ENCODE assay signal across 8 cellular contexts in the genomic region with DNA sequence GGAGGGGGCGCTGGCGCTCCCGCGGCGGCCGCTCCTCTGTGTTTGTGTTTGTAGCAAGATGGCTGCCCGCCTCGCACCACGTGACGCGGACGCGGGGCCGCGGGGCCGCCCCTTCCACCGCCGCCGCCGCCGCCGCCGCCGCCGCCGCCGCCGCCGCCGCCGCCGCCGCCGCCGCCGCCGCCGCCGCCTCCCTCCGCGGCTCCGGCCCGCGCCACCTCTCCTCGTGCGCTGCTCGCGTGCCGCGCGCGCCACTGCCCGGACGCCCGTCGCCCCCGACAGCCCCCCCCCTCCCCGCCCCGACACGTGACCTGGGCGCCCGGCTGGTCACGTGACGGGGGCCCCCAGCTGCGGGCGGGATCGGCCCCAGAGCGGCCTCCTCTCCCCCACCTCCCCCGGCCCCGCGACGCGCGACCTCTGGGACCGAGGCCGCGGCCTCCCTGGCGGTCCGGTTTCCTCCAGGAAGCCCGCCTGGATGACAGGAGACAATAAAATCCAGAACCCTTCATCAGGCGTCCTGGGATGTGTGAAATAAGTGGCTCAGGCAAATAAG. TPM values are rescaled to one million over a fixed set of nuclear protein-coding genes. Genes with fewer than 3 reads are reported as not detected.
DNase-seq lines count a peak whose midpoint lies in the region; ATAC-seq and TF ChIP-seq lines count a peak whose summit lies in the region.

A gene with protein sequence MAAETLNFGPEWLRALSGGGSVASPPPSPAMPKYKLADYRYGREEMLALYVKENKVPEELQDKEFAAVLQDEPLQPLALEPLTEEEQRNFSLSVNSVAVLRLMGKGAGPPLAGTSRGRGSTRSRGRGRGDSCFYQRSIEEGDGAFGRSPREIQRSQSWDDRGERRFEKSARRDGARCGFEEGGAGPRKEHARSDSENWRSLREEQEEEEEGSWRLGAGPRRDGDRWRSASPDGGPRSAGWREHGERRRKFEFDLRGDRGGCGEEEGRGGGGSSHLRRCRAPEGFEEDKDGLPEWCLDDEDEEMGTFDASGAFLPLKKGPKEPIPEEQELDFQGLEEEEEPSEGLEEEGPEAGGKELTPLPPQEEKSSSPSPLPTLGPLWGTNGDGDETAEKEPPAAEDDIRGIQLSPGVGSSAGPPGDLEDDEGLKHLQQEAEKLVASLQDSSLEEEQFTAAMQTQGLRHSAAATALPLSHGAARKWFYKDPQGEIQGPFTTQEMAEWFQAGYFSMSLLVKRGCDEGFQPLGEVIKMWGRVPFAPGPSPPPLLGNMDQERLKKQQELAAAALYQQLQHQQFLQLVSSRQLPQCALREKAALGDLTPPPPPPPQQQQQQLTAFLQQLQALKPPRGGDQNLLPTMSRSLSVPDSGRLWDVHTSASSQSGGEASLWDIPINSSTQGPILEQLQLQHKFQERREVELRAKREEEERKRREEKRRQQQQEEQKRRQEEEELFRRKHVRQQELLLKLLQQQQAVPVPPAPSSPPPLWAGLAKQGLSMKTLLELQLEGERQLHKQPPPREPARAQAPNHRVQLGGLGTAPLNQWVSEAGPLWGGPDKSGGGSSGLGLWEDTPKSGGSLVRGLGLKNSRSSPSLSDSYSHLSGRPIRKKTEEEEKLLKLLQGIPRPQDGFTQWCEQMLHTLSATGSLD (N-terminal part only) (minus strand): TSS at position 55 of the 550 bp plus-strand sequence. CDS start 6,012 bp downstream, outside the sequence.

- H3K79me2 ChIP-seq in ACC112 (ENCODE audit: control insufficient read depth, insufficient read depth, low read length, unreplicated experiment): peaks cover 44% of the 10 kb centered on the region

- peaks cover 31% of the 10 kb centered on the region for H3K27me3 Mint-ChIP-seq in nephron progenitor cell (ENCODE audit: low read depth, poor library complexity)

- H3K4me1 ChIP-seq in ACC112 (ENCODE audit: control insufficient read depth, insufficient read depth, low read length, unreplicated experiment): peaks cover 23% of the 10 kb centered on the region

- DNase-seq in HT-29 (ENCODE audit: low spot score): peak; percentile 51
- peak; percentile 84 for DNase-seq in RWPE1 (ENCODE audit: low spot score)
- DNase-seq in activated gamma-delta T cell treated with Interleukin-2 at 50 U/mL for 16 hours: peak; percentile 61
- DNase-seq in fibroblast of villous mesenchyme (ENCODE audit: low read depth): peak; percentile 60
- DNase-seq in nephron progenitor cell: peak; percentile 82

- peaks cover 35% of the 10 kb centered on the region for H3K4me1 Mint-ChIP-seq in nephron progenitor cell

- H3K4me3 Mint-ChIP-seq in nephron progenitor cell: peak within 1 kb of the TSS; percentile 98

- H3K36me3 Mint-ChIP-seq in nephron progenitor cell (ENCODE audit: low read depth): peaks cover under 1% of the 10 kb centered on the region

- H3K27ac Mint-ChIP-seq in nephron progenitor cell: peak within 1 kb of the TSS; percentile 92

- H2AFZ ChIP-seq in ACC112 (ENCODE audit: low read length, unreplicated experiment): peak within 1 kb of the TSS; percentile 78

- CTCF ChIA-PET in RWPE1 (lab: Yijun Ruan, JAX): interaction anchor here (2.8 kb wide), 1 partner anchor 11 kb away, joined by 15 read pairs; a partner anchor contains a TSS

- peak within 1 kb of the TSS; percentile 31; the same call in 1 of the 2 replicates for H3K27ac ChIP-seq in ACC112 (ENCODE audit: low read depth, low read length)
- peak within 1 kb of the TSS; percentile 85 for H3K27ac ChIP-seq in RWPE1
- peak within 1 kb of the TSS; percentile 36 for H3K27ac ChIP-seq in temporal lobe (ENCODE audit: low read depth, low read length)

- TF ChIP-seq CTCF in RWPE1 (conservative IDR thresholded peaks at IDR 0.05; ENCODE audit: low read depth) (no peak), fibroblast of villous mesenchyme (IDR thresholded peaks at IDR 0.05; ENCODE audit: insufficient read depth, low read depth, low read length) (no peak), nephron progenitor cell (IDR thresholded peaks at IDR 0.05) (no peak)

- ATAC-seq in GM18867 (IDR thresholded peaks at IDR 0.05; ENCODE audit: unreplicated experiment): peak; percentile 57

- no peaks in the 10 kb centered on the region for H3K36me3 ChIP-seq in ACC112 (ENCODE audit: insufficient read depth, low read length)

- H3K9me3 Mint-ChIP-seq in nephron progenitor cell: no peaks in the 10 kb centered on the region

- POLR2A ChIA-PET in RWPE1 (lab: Yijun Ruan, JAX; ENCODE audit: low non-redundant PET): no interaction called here

- H3K27me3 ChIP-seq in ACC112 (ENCODE audit: insufficient read depth, low read length): no peaks in the 10 kb centered on the region

- H3K4me3 ChIP-seq in ACC112 (ENCODE audit: low read depth, low read length) (peak within 1 kb of the TSS; percentile 97), fibroblast of villous mesenchyme (ENCODE audit: low read depth, low read length) (peak within 1 kb of the TSS; percentile 80)

RNA-seq across cellular contexts. Expression of the gene that starts here (rescaled TPM):
- total RNA-seq in HT-29 (2014; rRNA removed; shearing (Covaris generic)): 44.6 and 46.9 TPM in 2 replicates
- total RNA-seq in fibroblast of villous mesenchyme (15.5 and 19.6 TPM in 2 replicates), temporal lobe (17.0 TPM)

Comparison
In these comparisons a context has a peak if more than half of its experiments do, and no peak if none do; other contexts are left out.
1. Peak in every context shown above with its lines: DNase-seq, ATAC-seq, H3K4me3 ChIP-seq and H3K27ac ChIP-seq.
2. H3K27ac ChIP-seq: peak in every context shown above with its lines; median percentile 85 in RWPE1; 36 in temporal lobe; 31 in ACC112.